1 cellular context compared by ENCODE assay signal in the genomic region with DNA sequence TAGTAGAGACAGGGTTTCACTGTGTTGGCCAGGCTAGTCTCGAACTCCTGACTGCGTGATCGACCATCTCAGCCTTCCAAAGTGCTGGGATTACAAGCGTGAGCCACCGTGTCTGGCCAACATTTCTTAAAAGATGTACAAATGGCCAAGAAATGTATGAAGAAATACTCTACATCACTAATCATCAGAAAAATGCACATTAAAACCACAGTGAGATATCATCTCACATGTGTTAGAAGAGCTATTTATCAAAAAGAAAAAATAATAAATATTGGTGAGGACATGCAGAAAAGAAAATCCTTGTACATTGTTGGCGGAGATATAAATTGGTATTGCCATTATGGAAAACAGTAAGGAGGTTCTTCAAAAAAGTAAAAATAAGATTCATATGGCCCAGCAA.
TF ChIP-seq lines count a peak whose summit lies in the region.

No MANE protein-coding gene starts in this region.

TF ChIP-seq in SK-N-SH, 30 proteins besides CTCF, POLR2A, EP300 and RAD21 (continued from another document):
- TF ChIP-seq, protein P1, sequence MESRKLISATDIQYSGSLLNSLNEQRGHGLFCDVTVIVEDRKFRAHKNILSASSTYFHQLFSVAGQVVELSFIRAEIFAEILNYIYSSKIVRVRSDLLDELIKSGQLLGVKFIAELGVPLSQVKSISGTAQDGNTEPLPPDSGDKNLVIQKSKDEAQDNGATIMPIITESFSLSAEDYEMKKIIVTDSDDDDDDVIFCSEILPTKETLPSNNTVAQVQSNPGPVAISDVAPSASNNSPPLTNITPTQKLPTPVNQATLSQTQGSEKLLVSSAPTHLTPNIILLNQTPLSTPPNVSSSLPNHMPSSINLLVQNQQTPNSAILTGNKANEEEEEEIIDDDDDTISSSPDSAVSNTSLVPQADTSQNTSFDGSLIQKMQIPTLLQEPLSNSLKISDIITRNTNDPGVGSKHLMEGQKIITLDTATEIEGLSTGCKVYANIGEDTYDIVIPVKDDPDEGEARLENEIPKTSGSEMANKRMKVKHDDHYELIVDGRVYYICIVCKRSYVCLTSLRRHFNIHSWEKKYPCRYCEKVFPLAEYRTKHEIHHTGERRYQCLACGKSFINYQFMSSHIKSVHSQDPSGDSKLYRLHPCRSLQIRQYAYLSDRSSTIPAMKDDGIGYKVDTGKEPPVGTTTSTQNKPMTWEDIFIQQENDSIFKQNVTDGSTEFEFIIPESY (IDR thresholded peaks at IDR 0.05; ENCODE audit: borderline replicate concordance, low read depth) = no peak
- TF ChIP-seq TCF12 (IDR thresholded peaks at IDR 0.05) = peak; percentile 60
- TF ChIP-seq, protein P2, sequence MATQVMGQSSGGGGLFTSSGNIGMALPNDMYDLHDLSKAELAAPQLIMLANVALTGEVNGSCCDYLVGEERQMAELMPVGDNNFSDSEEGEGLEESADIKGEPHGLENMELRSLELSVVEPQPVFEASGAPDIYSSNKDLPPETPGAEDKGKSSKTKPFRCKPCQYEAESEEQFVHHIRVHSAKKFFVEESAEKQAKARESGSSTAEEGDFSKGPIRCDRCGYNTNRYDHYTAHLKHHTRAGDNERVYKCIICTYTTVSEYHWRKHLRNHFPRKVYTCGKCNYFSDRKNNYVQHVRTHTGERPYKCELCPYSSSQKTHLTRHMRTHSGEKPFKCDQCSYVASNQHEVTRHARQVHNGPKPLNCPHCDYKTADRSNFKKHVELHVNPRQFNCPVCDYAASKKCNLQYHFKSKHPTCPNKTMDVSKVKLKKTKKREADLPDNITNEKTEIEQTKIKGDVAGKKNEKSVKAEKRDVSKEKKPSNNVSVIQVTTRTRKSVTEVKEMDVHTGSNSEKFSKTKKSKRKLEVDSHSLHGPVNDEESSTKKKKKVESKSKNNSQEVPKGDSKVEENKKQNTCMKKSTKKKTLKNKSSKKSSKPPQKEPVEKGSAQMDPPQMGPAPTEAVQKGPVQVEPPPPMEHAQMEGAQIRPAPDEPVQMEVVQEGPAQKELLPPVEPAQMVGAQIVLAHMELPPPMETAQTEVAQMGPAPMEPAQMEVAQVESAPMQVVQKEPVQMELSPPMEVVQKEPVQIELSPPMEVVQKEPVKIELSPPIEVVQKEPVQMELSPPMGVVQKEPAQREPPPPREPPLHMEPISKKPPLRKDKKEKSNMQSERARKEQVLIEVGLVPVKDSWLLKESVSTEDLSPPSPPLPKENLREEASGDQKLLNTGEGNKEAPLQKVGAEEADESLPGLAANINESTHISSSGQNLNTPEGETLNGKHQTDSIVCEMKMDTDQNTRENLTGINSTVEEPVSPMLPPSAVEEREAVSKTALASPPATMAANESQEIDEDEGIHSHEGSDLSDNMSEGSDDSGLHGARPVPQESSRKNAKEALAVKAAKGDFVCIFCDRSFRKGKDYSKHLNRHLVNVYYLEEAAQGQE (IDR thresholded peaks at IDR 0.05; ENCODE audit: low read depth, low read length) = no peak
